Comparison of ENCODE assay signal across 8 cellular contexts in the genomic region with DNA sequence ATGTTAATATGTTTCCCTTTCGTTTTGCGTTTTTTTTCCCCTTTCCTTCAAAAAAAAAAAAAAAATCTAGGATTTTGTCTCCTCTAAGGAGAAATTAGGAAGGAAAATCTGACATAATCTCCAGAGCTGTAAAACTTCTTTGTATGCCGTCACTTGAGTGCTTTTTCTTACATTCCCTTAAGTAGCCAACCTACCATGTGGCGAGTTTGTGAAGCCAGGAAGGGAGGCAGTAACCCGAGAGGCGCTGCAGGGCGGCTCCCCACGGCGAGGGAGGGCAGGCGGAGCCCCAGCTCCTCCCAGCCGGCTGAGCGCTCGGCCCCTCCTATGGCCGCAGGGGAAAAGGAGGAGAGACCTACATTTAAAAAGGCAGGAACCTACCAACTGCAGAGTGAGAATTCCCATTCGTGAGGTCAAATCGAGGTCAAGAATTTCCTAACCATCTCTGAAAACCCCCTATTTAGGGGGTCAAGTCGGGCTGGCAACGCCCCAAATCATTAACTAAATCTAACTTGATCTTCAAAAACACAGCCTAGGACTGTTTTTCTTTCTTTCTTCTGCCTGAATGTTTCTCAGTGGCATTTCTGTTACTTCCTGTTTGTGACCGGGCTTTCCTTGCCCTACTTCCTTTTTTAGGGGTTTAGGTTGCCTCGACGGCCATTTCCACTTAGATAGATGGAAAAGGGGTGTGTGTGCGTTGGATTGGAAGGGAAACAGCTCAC.
A peak's percentile ranks its signal among the peaks of the same experiment; 100 is the strongest.
DNase-seq lines count a peak whose midpoint lies in the region; ATAC-seq and TF ChIP-seq lines count a peak whose summit lies in the region.

No MANE protein-coding gene starts in this region.

- peak overlapping the region; percentile 59 for H3K27ac ChIP-seq in CD4-positive, alpha-beta T cell (ENCODE audit: low read depth, low read length)

- H3K27me3 Mint-ChIP-seq in CD4-positive, alpha-beta T cell: no peaks in the 10 kb centered on the region
- H3K27me3 Mint-ChIP-seq in activated CD8-positive, alpha-beta T cell treated with anti-CD3 and anti-CD28 coated beads, Interleukin-2, amount 10 ng/mL, durations not matched to agents 7 days and 5 days (ENCODE audit: low read depth): no peaks in the 10 kb centered on the region

- POLR2A ChIA-PET in CD4-positive, alpha-beta T cell (lab: Charles Lee): interaction anchor here (0.6 to 3.4 kb wide), 20 partner anchors 8 to 456 kb away, joined by 3 to 34 read pairs (median 6); no protein-coding TSS in a partner anchor
- POLR2A ChIA-PET in activated CD8-positive, alpha-beta T cell treated with anti-CD3 and anti-CD28 coated beads, Interleukin-2, amount 10 ng/mL, durations not matched to agents 7 days and 5 days (lab: Charles Lee): interaction anchor here (0.6 to 2.2 kb wide), 6 partner anchors 9 to 412 kb away, joined by 3 to 13 read pairs (median 4); no protein-coding TSS in a partner anchor

- intact Hi-C loops in CD4-positive, alpha-beta T cell (cut with DNase I, micrococcal nuclease): loop anchor here (2.0 to 10.0 kb wide), 5 partner anchors 142 to 412 kb away; no protein-coding TSS in a partner anchor

- no peaks in the 10 kb centered on the region for H3K9me3 ChIP-seq in CD4-positive, alpha-beta T cell (ENCODE audit: control insufficient read depth, low read length)

- no peaks in the 10 kb centered on the region for H3K36me3 Mint-ChIP-seq in CD4-positive, alpha-beta T cell (ENCODE audit: low read depth)
- H3K36me3 Mint-ChIP-seq in activated CD8-positive, alpha-beta T cell treated with anti-CD3 and anti-CD28 coated beads, Interleukin-2, amount 10 ng/mL, durations not matched to agents 7 days and 5 days (ENCODE audit: low read depth): no peaks in the 10 kb centered on the region

- peak; percentile 18 to 65 (median 49) for DNase-seq in CD4-positive, alpha-beta T cell
- DNase-seq in NCI-H774 (lab: John Stamatoyannopoulos, UW) (peak; percentile 85), lung microvascular endothelial cell (ENCODE audit: low read depth in 2 of 2) (peak; percentile 78 to 92)
- peak; percentile 82 for DNase-seq in activated CD8-positive, alpha-beta T cell treated with anti-CD3 and anti-CD28 coated beads, Interleukin-2, amount 10 ng/mL, durations not matched to agents 7 days and 5 days
- DNase-seq in effector CD8-positive, alpha-beta T cell (lab: John Stamatoyannopoulos, UW): peak; percentile 42
- DNase-seq in stimulated activated CD4-positive, alpha-beta T cell treated with anti-CD3 and anti-CD28 coated beads, TNF-alpha, amount 100 ng/mL, for 24 hours (ENCODE audit: low read depth in 3 of 3): peak; percentile 34 to 66 (median 47)

- H3K27me3 ChIP-seq in CD4-positive, alpha-beta T cell (ENCODE audit: control insufficient read depth, insufficient read depth, low read length): no peaks in the 10 kb centered on the region

- H3K27ac Mint-ChIP-seq in CD4-positive, alpha-beta T cell: peak overlapping the region; percentile 86
- peak overlapping the region; percentile 88 for H3K27ac Mint-ChIP-seq in activated CD8-positive, alpha-beta T cell treated with anti-CD3 and anti-CD28 coated beads, Interleukin-2, amount 10 ng/mL, durations not matched to agents 7 days and 5 days

- peak overlapping the region; percentile 88 for H3K4me3 Mint-ChIP-seq in CD4-positive, alpha-beta T cell
- peak overlapping the region; percentile 72 for H3K4me3 Mint-ChIP-seq in activated CD8-positive, alpha-beta T cell treated with anti-CD3 and anti-CD28 coated beads, Interleukin-2, amount 10 ng/mL, durations not matched to agents 7 days and 5 days

- CTCF ChIA-PET in CD4-positive, alpha-beta T cell (lab: Charles Lee): interaction anchor here (0.6 to 2.7 kb wide), 19 partner anchors 9 to 634 kb away, joined by 3 to 36 read pairs (median 5); no protein-coding TSS in a partner anchor
- CTCF ChIA-PET in activated CD8-positive, alpha-beta T cell treated with anti-CD3 and anti-CD28 coated beads, Interleukin-2, amount 10 ng/mL, durations not matched to agents 7 days and 5 days (lab: Charles Lee): interaction anchor here (0.6 to 4.7 kb wide), 38 partner anchors 9 to 465 kb away, joined by 3 to 123 read pairs (median 5); a partner anchor contains a TSS

- no peak for TF ChIP-seq CTCF in CD4-positive, alpha-beta T cell (IDR thresholded peaks at IDR 0.05)

- no peaks in the 10 kb centered on the region for H3K9me3 Mint-ChIP-seq in CD4-positive, alpha-beta T cell
- H3K9me3 Mint-ChIP-seq in activated CD8-positive, alpha-beta T cell treated with anti-CD3 and anti-CD28 coated beads, Interleukin-2, amount 10 ng/mL, durations not matched to agents 7 days and 5 days (ENCODE audit: insufficient read depth): no peaks in the 10 kb centered on the region

- peak; percentile 61 for ATAC-seq in CD4-positive, alpha-beta T cell (ENCODE audit: poor library complexity)
- ATAC-seq in GM19438 (IDR thresholded peaks at IDR 0.05; ENCODE audit: low read depth, unreplicated experiment) (peak; percentile 92), HG03558 (IDR thresholded peaks at IDR 0.05; ENCODE audit: extremely low read depth, unreplicated experiment) (peak; percentile 72)
- ATAC-seq in activated CD8-positive, alpha-beta T cell treated with anti-CD3 and anti-CD28 coated beads, Interleukin-2, amount 10 ng/mL, durations not matched to agents 7 days and 5 days: peak; percentile 96

- peaks cover 61% of the 10 kb centered on the region for H3K4me1 Mint-ChIP-seq in CD4-positive, alpha-beta T cell (ENCODE audit: low read depth)
- H3K4me1 Mint-ChIP-seq in activated CD8-positive, alpha-beta T cell treated with anti-CD3 and anti-CD28 coated beads, Interleukin-2, amount 10 ng/mL, durations not matched to agents 7 days and 5 days (ENCODE audit: low read depth): peaks cover 38% of the 10 kb centered on the region

Comparison
In these comparisons a context has a peak if more than half of its experiments do, and no peak if none do; other contexts are left out.
1. Peak in every context shown above with its lines: DNase-seq, ATAC-seq and H3K27ac ChIP-seq.